In genomic region chr20:35583636-35584560, GRCh38 we compare ENCODE assay signal across 19 cellular contexts. TPM values are rescaled to one million over a fixed set of nuclear protein-coding genes. Genes with fewer than 3 reads are reported as not detected.
DNase-seq lines count a peak whose midpoint lies in the region; ATAC-seq, FAIRE-seq and TF ChIP-seq lines count a peak whose summit lies in the region.
"Had no signal": no experiment of that assay in that cellular context is flagged by ENCODE, and none has a peak within 500 bp of the region (broad histone marks: within the 10 kb centered on the region; RNA-seq: fewer than 3 reads in every experiment).

No MANE protein-coding gene starts in this region.

- 91% methylated on average over 18 of the region's 18 CpGs for WGBS in right cardiac atrium
- WGBS in HepG2 (ENCODE audit: low lambda C conversion rate), result 34% methylated on average over 16 of the region's 18 CpGs
- 92% methylated on average over 15 of the region's 18 CpGs for WGBS in hepatocyte (ENCODE audit: low lambda C conversion rate, missing lambda C conversion rate)

- H3K27me3 ChIP-seq in right cardiac atrium (ENCODE audit: control insufficient read depth, insufficient read depth) (no peaks in the 10 kb centered on the region), right atrium auricular region (no peaks in the 10 kb centered on the region), HepG2 (ENCODE audit: control insufficient read depth in 1 of 2, insufficient read depth in 2 of 2, low read length in 2 of 2) (peaks cover 0 to 10% of the 10 kb centered on the region in 2 experiments; a peak in 2 of 5 replicates), hepatocyte (no peaks in the 10 kb centered on the region)
- H3K27me3 ChIP-seq: BLaER1 treated with 17β-estradiol and CSF1 and Interleukin-3, amounts not matched to agents 10 nM and 100 nM had no signal

- no peak overlapping the region for H3K9ac ChIP-seq in HepG2 (ENCODE audit: insufficient read depth, low read depth, low read length)
- H3K9ac ChIP-seq: BLaER1 treated with 17β-estradiol and CSF1 and Interleukin-3, amounts not matched to agents 10 nM and 100 nM; KMS-11 had no signal

- no peaks in the 10 kb centered on the region for H3K9me3 ChIP-seq in right cardiac atrium (ENCODE audit: control insufficient read depth, low read length)
- peaks cover 0 to 13% of the 10 kb centered on the region in 2 donors for H3K9me3 ChIP-seq in right atrium auricular region
- no peaks in the 10 kb centered on the region for H3K9me3 ChIP-seq in HepG2 (ENCODE audit: low read length)
- no peaks in the 10 kb centered on the region for H3K9me3 ChIP-seq in hepatocyte (ENCODE audit: low read depth)

- DNase-seq in right cardiac atrium, result no peak
- no peak for DNase-seq in right atrium auricular region (ENCODE audit: low spot score)
- DNase-seq in HepG2 (ENCODE audit: low spot score), result no peak
- DNase-seq in stimulated activated effector memory CD8-positive, alpha-beta T cell treated with anti-CD3 and anti-CD28 coated beads, Interleukin-12 subunit alpha, Interleukin-12 subunit beta, amount 100 ng/mL, for 72 hours (ENCODE audit: low spot score in 2 of 2), result no peak
- DNase-seq in cerebellar cortex (ENCODE audit: low spot score), result no peak
- no peak for DNase-seq in hepatocyte (ENCODE audit: low spot score)
- DNase-seq: DMS 273 treated with DMSO at 0.1 percent for 48 hours, NCI-H1048, NCI-H146, NCI-H2081, NCI-H748 treated with DMSO at 0.1 percent for 48 hours had no signal

- TF ChIP-seq POLR2A in HepG2 (IDR thresholded peaks at IDR 0.05; ENCODE audit: insufficient read depth in 1 of 2, low read depth in 2 of 2, low read length in 2 of 2), result no peak

- in situ Hi-C loops in HepG2 (cut with HindIII; ENCODE audit: extremely low pct_ligation_motif_present, low pct_unique_long_range_greater_than_20kb), result no loop called here

- H3K36me3 ChIP-seq in right atrium auricular region, result no peaks in the 10 kb centered on the region
- no peaks in the 10 kb centered on the region for H3K36me3 ChIP-seq in HepG2 (replicated peaks in 1 of 2; ENCODE audit: control insufficient read depth in 1 of 2, insufficient read depth in 2 of 2, low read length in 2 of 2)
- no peaks in the 10 kb centered on the region for H3K36me3 ChIP-seq in hepatocyte (replicated peaks; ENCODE audit: insufficient read depth, low read depth)
- H3K36me3 ChIP-seq: BLaER1 treated with 17β-estradiol and CSF1 and Interleukin-3, amounts not matched to agents 10 nM and 100 nM had no signal

- POLR2A ChIA-PET in HepG2 (lab: Yijun Ruan, JAX), result no interaction called here

- no peak for TF ChIP-seq CTCF in right atrium auricular region (IDR thresholded peaks at IDR 0.05)
- TF ChIP-seq CTCF in HepG2 (CRISPR knock-in tag; IDR thresholded peaks at IDR 0.05), result no peak
- no peak for TF ChIP-seq CTCF in hepatocyte (IDR thresholded peaks at IDR 0.05; ENCODE audit: poor library complexity)

- no peak overlapping the region for H3K27ac ChIP-seq in right cardiac atrium (ENCODE audit: low read length)
- H3K27ac ChIP-seq in right atrium auricular region, result no peak overlapping the region
- H3K27ac ChIP-seq in HepG2 (ENCODE audit: extremely low read length, insufficient read depth, low read length), result no peak overlapping the region
- no peak overlapping the region for H3K27ac ChIP-seq in hepatocyte
- H3K27ac ChIP-seq: BLaER1 treated with 17β-estradiol and CSF1 and Interleukin-3, amounts not matched to agents 10 nM and 100 nM; KMS-11 had no signal

- TF ChIP-seq RAD21 in HepG2 (CRISPR knock-in tag; IDR thresholded peaks at IDR 0.05), result no peak

- TF ChIP-seq EP300 in HepG2 (IDR thresholded peaks at IDR 0.05; ENCODE audit: low read depth in 2 of 2, low read length in 2 of 2), result no peak
- no peak for TF ChIP-seq EP300 in HepG2 (CRISPR knock-in tag; IDR thresholded peaks at IDR 0.05; ENCODE audit: borderline replicate concordance)

- H3K4me1 ChIP-seq in right cardiac atrium (ENCODE audit: control insufficient read depth, insufficient read depth, low read length), result no peaks in the 10 kb centered on the region
- no peaks in the 10 kb centered on the region for H3K4me1 ChIP-seq in right atrium auricular region
- no peaks in the 10 kb centered on the region for H3K4me1 ChIP-seq in HepG2 (ENCODE audit: insufficient read depth, low read length)
- H3K4me1 ChIP-seq in hepatocyte (ENCODE audit: insufficient read depth), result no peaks in the 10 kb centered on the region
- H3K4me1 ChIP-seq: BLaER1 treated with 17β-estradiol and CSF1 and Interleukin-3, amounts not matched to agents 10 nM and 100 nM had no signal

- CTCF ChIA-PET in HepG2 (lab: Yijun Ruan, JAX; ENCODE audit: low intra/inter-chr PET ratio, low total read pairs), result no interaction called here

- peak; percentile 26 to 36 for ATAC-seq in right cardiac atrium
- peak; percentile 49 for ATAC-seq in HepG2
- ATAC-seq in stimulated activated effector memory CD8-positive, alpha-beta T cell treated with anti-CD3 and anti-CD28 coated beads, Interleukin-12 subunit alpha, Interleukin-12 subunit beta, amount 100 ng/mL, for 72 hours, result peak; percentile 7
- no peak for ATAC-seq in HG03097 (IDR thresholded peaks at IDR 0.05; ENCODE audit: low FRiP score, unreplicated experiment)
- no peak for ATAC-seq in GM19328 (IDR thresholded peaks at IDR 0.05; ENCODE audit: unreplicated experiment)

- H3K79me2 ChIP-seq in HepG2 (ENCODE audit: insufficient read depth, low read length) (no peaks in the 10 kb centered on the region), hepatocyte (no peaks in the 10 kb centered on the region)

- H3K9me2 ChIP-seq in hepatocyte (replicated peaks; ENCODE audit: insufficient read depth), result no peaks in the 10 kb centered on the region

- no peak overlapping the region for H3K4me3 Mint-ChIP-seq in stimulated activated effector memory CD8-positive, alpha-beta T cell treated with anti-CD3 and anti-CD28 coated beads, Interleukin-12 subunit alpha, Interleukin-12 subunit beta, amount 100 ng/mL, for 72 hours

- no TSS peak for BruUV-seq in HepG2 (replicated peaks; lab: Mats Ljungman, UMichigan)

- no peak for FAIRE-seq in HepG2 (lab: Jason Lieb, UNC)
- FAIRE-seq: H1 had no signal

- intact Hi-C loops in right cardiac atrium (cut with DNase I) (no loop called here), HepG2 (cut with micrococcal nuclease; ENCODE audit: unreplicated experiment) (no loop called here)

- no peak overlapping the region for H3K4me2 ChIP-seq in HepG2 (ENCODE audit: low read depth, low read length)
- H3K4me2 ChIP-seq in hepatocyte, result no peak overlapping the region
- H3K4me2 ChIP-seq: BLaER1 treated with 17β-estradiol and CSF1 and Interleukin-3, amounts not matched to agents 10 nM and 100 nM; KMS-11 had no signal

- H3K4me3 ChIP-seq in right cardiac atrium (ENCODE audit: low read length) (no peak overlapping the region), right atrium auricular region (no peak overlapping the region), HepG2 (replicated peaks in 1 of 3; ENCODE audit: insufficient read depth in 1 of 3, low read depth in 2 of 3, low read length in 3 of 3) (no peak overlapping the region), hepatocyte (no peak overlapping the region)
- H3K4me3 ChIP-seq: BLaER1 treated with 17β-estradiol and CSF1 and Interleukin-3, amounts not matched to agents 10 nM and 100 nM had no signal

- H3K4me1 Mint-ChIP-seq in stimulated activated effector memory CD8-positive, alpha-beta T cell treated with anti-CD3 and anti-CD28 coated beads, Interleukin-12 subunit alpha, Interleukin-12 subunit beta, amount 100 ng/mL, for 72 hours, result no peaks in the 10 kb centered on the region

- H4K20me1 ChIP-seq in HepG2 (ENCODE audit: insufficient read depth, low read length) (no peaks in the 10 kb centered on the region), hepatocyte (ENCODE audit: insufficient read depth, poor library complexity, severe bottlenecking) (no peaks in the 10 kb centered on the region)
- H4K20me1 ChIP-seq: BLaER1 treated with 17β-estradiol and CSF1 and Interleukin-3, amounts not matched to agents 10 nM and 100 nM had no signal

- H3K9me3 Mint-ChIP-seq in stimulated activated effector memory CD8-positive, alpha-beta T cell treated with anti-CD3 and anti-CD28 coated beads, Interleukin-12 subunit alpha, Interleukin-12 subunit beta, amount 100 ng/mL, for 72 hours, result no peaks in the 10 kb centered on the region

- H2AFZ ChIP-seq in HepG2 (ENCODE audit: low read length) (no peak overlapping the region), hepatocyte (no peak overlapping the region)

- no peaks in the 10 kb centered on the region for H3K36me3 Mint-ChIP-seq in stimulated activated effector memory CD8-positive, alpha-beta T cell treated with anti-CD3 and anti-CD28 coated beads, Interleukin-12 subunit alpha, Interleukin-12 subunit beta, amount 100 ng/mL, for 72 hours

- no peak overlapping the region for H3K27ac Mint-ChIP-seq in stimulated activated effector memory CD8-positive, alpha-beta T cell treated with anti-CD3 and anti-CD28 coated beads, Interleukin-12 subunit alpha, Interleukin-12 subunit beta, amount 100 ng/mL, for 72 hours

RNA-seq across cellular contexts. Expression of gene SPAG4, which starts 31.7 kb away (rescaled TPM):
- total RNA-seq in right cardiac atrium (1 to 10 TPM; 3.7 to 5.0 (median 4.4) TPM), right atrium auricular region (1 to 10 TPM; 4.6 to 5.5 TPM), HepG2 (2016; rRNA removed; fragmentation: Illumina TruSeq; extraction: Trizol) (2.5 and 5.8 TPM in 2 replicates), hepatocyte (7.9 and 11.0 TPM in 2 replicates)
- polyA plus RNA-seq in right cardiac atrium (6.7 TPM), HepG2 (2011; rRNA removed) (137 and 149 TPM in 2 replicates), hepatocyte (6.6 and 10.5 TPM in 2 replicates)
- total RNA-seq in HepG2 (2016; cell fraction: cytosol; rRNA removed; fragmentation: Illumina TruSeq; extraction: Trizol; ENCODE audit: low read depth), result 2.5 and 4.4 TPM in 2 replicates
- 4.1 and 5.3 TPM in 2 replicates for total RNA-seq in HepG2 (2016; cell fraction: insoluble cytoplasmic fraction; rRNA removed; fragmentation: Illumina TruSeq; extraction: Trizol)
- total RNA-seq in HepG2 (2016; cell fraction: membrane; rRNA removed; fragmentation: Illumina TruSeq; extraction: Trizol), result 3.0 and 4.9 TPM in 2 replicates
- 3.3 and 6.5 TPM in 2 replicates for total RNA-seq in HepG2 (2016; cell fraction: nucleus; rRNA removed; fragmentation: Illumina TruSeq; extraction: Trizol)
- 115 and 170 TPM in 2 replicates for polyA plus RNA-seq in HepG2 (2011; cell fraction: cytosol; rRNA removed)
- polyA plus RNA-seq in HepG2 (2011; cell fraction: nucleus; rRNA removed), result 334 and 438 TPM in 2 replicates
- polyA plus RNA-seq in HepG2 (2012), result 64.5 and 105 TPM in 2 replicates
- polyA plus RNA-seq in HepG2 (2016; cell fraction: cytosol; fragmentation: Illumina TruSeq; extraction: Trizol; ENCODE audit: low read depth), result 3.0 and 3.3 TPM in 2 replicates
- 2.3 and 4.7 TPM in 2 replicates for polyA plus RNA-seq in HepG2 (2016; cell fraction: insoluble cytoplasmic fraction; fragmentation: Illumina TruSeq; extraction: Trizol; ENCODE audit: low read depth)
- 3.0 TPM in 2 replicates for polyA plus RNA-seq in HepG2 (2016; cell fraction: membrane; fragmentation: Illumina TruSeq; extraction: Trizol; ENCODE audit: low read depth)
- 9.7 and 14.0 TPM in 2 replicates for polyA plus RNA-seq in HepG2 (2016; cell fraction: nucleus; fragmentation: Illumina TruSeq; extraction: Trizol; ENCODE audit: insufficient read depth, low read depth)
- polyA minus RNA-seq in HepG2 (2011; rRNA and poly(A)+ RNA removed; ENCODE audit: low replicate concordance), result 2.7 and 72.2 TPM in 2 replicates
- 33.7 and 35.8 TPM in 2 replicates for polyA minus RNA-seq in HepG2 (2011; cell fraction: cytosol; rRNA and poly(A)+ RNA removed)
- 26.8 and 32.9 TPM in 2 replicates for polyA minus RNA-seq in HepG2 (2011; cell fraction: nucleus; rRNA and poly(A)+ RNA removed)

RNA-seq across cellular contexts. Expression of gene ERGIC3, which starts 42.0 kb away (rescaled TPM):
- total RNA-seq in right cardiac atrium (100 to 1,000 TPM; 129 to 138 (median 133) TPM), right atrium auricular region (100 to 1,000 TPM in 1 of 2 donors, 10 to 100 TPM in 1; 99.9 to 155 TPM), HepG2 (2016; rRNA removed; fragmentation: Illumina TruSeq; extraction: Trizol) (224 and 407 TPM in 2 replicates), hepatocyte (369 and 375 TPM in 2 replicates)
- polyA plus RNA-seq in right cardiac atrium (83.7 TPM), HepG2 (2011; rRNA removed) (610 and 670 TPM in 2 replicates), hepatocyte (298 and 309 TPM in 2 replicates)
- total RNA-seq in HepG2 (2016; cell fraction: cytosol; rRNA removed; fragmentation: Illumina TruSeq; extraction: Trizol; ENCODE audit: low read depth), result 309 and 324 TPM in 2 replicates
- total RNA-seq in HepG2 (2016; cell fraction: insoluble cytoplasmic fraction; rRNA removed; fragmentation: Illumina TruSeq; extraction: Trizol), result 220 and 420 TPM in 2 replicates
- 396 and 433 TPM in 2 replicates for total RNA-seq in HepG2 (2016; cell fraction: membrane; rRNA removed; fragmentation: Illumina TruSeq; extraction: Trizol)
- total RNA-seq in HepG2 (2016; cell fraction: nucleus; rRNA removed; fragmentation: Illumina TruSeq; extraction: Trizol), result 264 and 296 TPM in 2 replicates
- polyA plus RNA-seq in HepG2 (2011; cell fraction: cytosol; rRNA removed), result 697 and 907 TPM in 2 replicates
- polyA plus RNA-seq in HepG2 (2011; cell fraction: nucleus; rRNA removed), result 512 and 519 TPM in 2 replicates
- 356 and 493 TPM in 2 replicates for polyA plus RNA-seq in HepG2 (2012)
- polyA plus RNA-seq in HepG2 (2016; cell fraction: cytosol; fragmentation: Illumina TruSeq; extraction: Trizol; ENCODE audit: low read depth), result 247 and 288 TPM in 2 replicates
- 179 and 200 TPM in 2 replicates for polyA plus RNA-seq in HepG2 (2016; cell fraction: insoluble cytoplasmic fraction; fragmentation: Illumina TruSeq; extraction: Trizol; ENCODE audit: low read depth)
- 343 and 357 TPM in 2 replicates for polyA plus RNA-seq in HepG2 (2016; cell fraction: membrane; fragmentation: Illumina TruSeq; extraction: Trizol; ENCODE audit: low read depth)
- polyA plus RNA-seq in HepG2 (2016; cell fraction: nucleus; fragmentation: Illumina TruSeq; extraction: Trizol; ENCODE audit: insufficient read depth, low read depth), result 461 and 472 TPM in 2 replicates
- polyA minus RNA-seq in HepG2 (2011; rRNA and poly(A)+ RNA removed; ENCODE audit: low replicate concordance), result 491 and 704 TPM in 2 replicates
- 143 and 159 TPM in 2 replicates for polyA minus RNA-seq in HepG2 (2011; cell fraction: cytosol; rRNA and poly(A)+ RNA removed)
- polyA minus RNA-seq in HepG2 (2011; cell fraction: nucleus; rRNA and poly(A)+ RNA removed), result 106 and 126 TPM in 2 replicates

RNA-seq across cellular contexts. Expression of gene C20orf173, which starts 54.4 kb away (rescaled TPM):
- total RNA-seq in right cardiac atrium, result not detected
- polyA plus RNA-seq in right cardiac atrium, result not detected
- not detected for total RNA-seq in right atrium auricular region
- not detected in 2 replicates for total RNA-seq in HepG2 (2016; rRNA removed; fragmentation: Illumina TruSeq; extraction: Trizol)
- total RNA-seq in HepG2 (2016; cell fraction: cytosol; rRNA removed; fragmentation: Illumina TruSeq; extraction: Trizol; ENCODE audit: low read depth), result not detected in 2 replicates
- not detected in 2 replicates for total RNA-seq in HepG2 (2016; cell fraction: insoluble cytoplasmic fraction; rRNA removed; fragmentation: Illumina TruSeq; extraction: Trizol)
- not detected in 2 replicates for total RNA-seq in HepG2 (2016; cell fraction: membrane; rRNA removed; fragmentation: Illumina TruSeq; extraction: Trizol)
- not detected in 2 replicates for total RNA-seq in HepG2 (2016; cell fraction: nucleus; rRNA removed; fragmentation: Illumina TruSeq; extraction: Trizol)
- not detected in 2 replicates for polyA plus RNA-seq in HepG2 (2011; rRNA removed)
- not detected in 2 replicates for polyA plus RNA-seq in HepG2 (2011; cell fraction: cytosol; rRNA removed)
- not detected in 2 replicates for polyA plus RNA-seq in HepG2 (2011; cell fraction: nucleus; rRNA removed)
- polyA plus RNA-seq in HepG2 (2012), result not detected in 2 replicates
- not detected in 2 replicates for polyA plus RNA-seq in HepG2 (2016; cell fraction: cytosol; fragmentation: Illumina TruSeq; extraction: Trizol; ENCODE audit: low read depth)
- not detected in 2 replicates for polyA plus RNA-seq in HepG2 (2016; cell fraction: insoluble cytoplasmic fraction; fragmentation: Illumina TruSeq; extraction: Trizol; ENCODE audit: low read depth)
- polyA plus RNA-seq in HepG2 (2016; cell fraction: membrane; fragmentation: Illumina TruSeq; extraction: Trizol; ENCODE audit: low read depth), result not detected in 2 replicates
- polyA plus RNA-seq in HepG2 (2016; cell fraction: nucleus; fragmentation: Illumina TruSeq; extraction: Trizol; ENCODE audit: insufficient read depth, low read depth), result not detected in 2 replicates
- polyA minus RNA-seq in HepG2 (2011; rRNA and poly(A)+ RNA removed; ENCODE audit: low replicate concordance), result not detected in 2 replicates
- polyA minus RNA-seq in HepG2 (2011; cell fraction: cytosol; rRNA and poly(A)+ RNA removed), result not detected in 2 replicates
- not detected in 2 replicates for polyA minus RNA-seq in HepG2 (2011; cell fraction: nucleus; rRNA and poly(A)+ RNA removed)
- not detected in 2 replicates for total RNA-seq in hepatocyte
- polyA plus RNA-seq in hepatocyte, result not detected in 2 replicates
- total RNA-seq: A172, H1, M059J, NCI-H460 had no signal
- polyA plus RNA-seq: H1 had no signal

Comparison
In these comparisons a context has a peak if more than half of its experiments do, and no peak if none do; other contexts are left out.
1. ATAC-seq: peak in right cardiac atrium (2 of 2), HepG2 (single experiment) and stimulated activated effector memory CD8-positive, alpha-beta T cell treated with anti-CD3 and anti-CD28 coated beads, Interleukin-12 subunit alpha, Interleukin-12 subunit beta, amount 100 ng/mL, for 72 hours (single experiment); none in HG03097 (single experiment) and GM19328 (single experiment).